ENCODE assay signal across 8 cellular contexts in the genomic region with DNA sequence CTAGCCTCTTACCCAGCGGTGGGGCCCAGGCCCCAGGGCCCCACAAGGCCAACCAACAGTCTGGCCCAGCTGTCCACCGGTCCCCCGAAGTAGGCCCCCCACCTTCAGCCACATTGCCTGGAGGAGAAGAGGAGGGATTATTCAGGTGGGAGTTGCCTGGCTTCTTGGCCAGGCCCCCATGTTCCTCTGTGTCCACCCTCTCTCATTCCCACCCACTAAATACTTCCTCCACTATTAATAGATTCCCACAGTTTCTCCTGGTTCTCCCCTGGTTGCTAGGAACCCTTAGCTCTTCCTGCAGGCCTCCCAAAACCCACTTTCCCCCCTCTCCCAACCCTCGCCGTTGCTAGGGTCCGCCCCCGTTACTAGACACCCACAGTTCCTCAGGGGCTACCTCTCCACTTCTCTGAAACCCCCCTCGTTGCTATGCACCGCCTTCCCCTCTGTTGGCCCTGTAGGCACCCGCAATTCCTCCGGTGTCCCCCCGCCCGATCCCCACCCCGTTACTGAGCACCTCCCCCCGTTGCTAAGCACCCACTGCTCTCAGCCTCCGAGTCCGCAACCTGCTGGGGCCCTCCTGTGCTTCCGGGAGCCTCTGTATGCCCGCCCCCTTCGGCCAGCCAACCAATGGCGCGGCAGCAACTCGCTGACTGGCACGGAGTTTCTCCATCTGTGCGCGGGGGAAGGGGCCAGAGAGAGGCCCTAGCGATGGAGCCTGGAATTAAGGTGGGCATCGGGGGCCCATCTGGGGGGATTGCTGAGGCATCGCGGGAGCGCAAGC. TPM values are rescaled to one million over a fixed set of nuclear protein-coding genes. Genes with fewer than 3 reads are reported as not detected.
A peak's percentile ranks its signal among the peaks of the same experiment; 100 is the strongest.
DNase-seq lines count a peak whose midpoint lies in the region; TF ChIP-seq lines count a peak whose summit lies in the region.

No MANE protein-coding gene starts in this region.

- H3K36me3 ChIP-seq in osteoblast (ENCODE audit: insufficient read depth, low read length), result peaks cover 11% of the 10 kb centered on the region

- no peaks in the 10 kb centered on the region for H3K36me3 Mint-ChIP-seq in activated naive CD8-positive, alpha-beta T cell
- H3K36me3 Mint-ChIP-seq in glutamatergic neuron (ENCODE audit: unreplicated experiment), result peaks cover 5% of the 10 kb centered on the region

- H3K4me3 Mint-ChIP-seq in activated naive CD8-positive, alpha-beta T cell, result peak overlapping the region; percentile 87
- peak overlapping the region; percentile 94 for H3K4me3 Mint-ChIP-seq in glutamatergic neuron (ENCODE audit: unreplicated experiment)

- H3K4me1 ChIP-seq in osteoblast (ENCODE audit: insufficient read depth, low read length), result peaks cover 33% of the 10 kb centered on the region

- H3K9me3 Mint-ChIP-seq in activated naive CD8-positive, alpha-beta T cell (ENCODE audit: low read depth), result no peaks in the 10 kb centered on the region
- peaks cover 14% of the 10 kb centered on the region for H3K9me3 Mint-ChIP-seq in glutamatergic neuron (ENCODE audit: unreplicated experiment)

- peak; percentile 93 for DNase-seq in GDM1 (lab: John Stamatoyannopoulos, UW)
- peak; percentile 77 for DNase-seq in HFF-Myc (ENCODE audit: extremely low read depth, low read depth)
- DNase-seq in NCI-H1092 (lab: John Stamatoyannopoulos, UW), result peak; percentile 87
- DNase-seq in SKM-1 (lab: John Stamatoyannopoulos, UW; ENCODE audit: unreplicated experiment), result peak; percentile 75
- peak; percentile 95 for DNase-seq in glutamatergic neuron
- DNase-seq in osteoblast (ENCODE audit: insufficient read length, low spot score, missing footprints), result peak; percentile 98

- no peaks in the 10 kb centered on the region for H3K27me3 ChIP-seq in osteoblast (ENCODE audit: insufficient read depth, low read length)

- peaks cover 49% of the 10 kb centered on the region for H3K4me1 Mint-ChIP-seq in activated naive CD8-positive, alpha-beta T cell (ENCODE audit: low read depth)
- peaks cover 18% of the 10 kb centered on the region for H3K4me1 Mint-ChIP-seq in glutamatergic neuron (ENCODE audit: low read depth, unreplicated experiment)

- no peak for TF ChIP-seq CTCF in HFF-Myc (IDR thresholded peaks at IDR 0.05; ENCODE audit: low read depth, low read length, missing control alignments)
- no peak for TF ChIP-seq CTCF in glutamatergic neuron (IDR thresholded peaks at IDR 0.05; ENCODE audit: partially characterized antibody, unreplicated experiment)
- no peak for TF ChIP-seq CTCF in osteoblast (IDR thresholded peaks at IDR 0.05; ENCODE audit: extremely low read depth, low read depth, low read length)

- H3K4me3 ChIP-seq in HFF-Myc (replicated peaks; ENCODE audit: low read depth, low read length) (peak overlapping the region; percentile 52), osteoblast (ENCODE audit: insufficient read depth, low read length) (peak overlapping the region; percentile 80)

- H3K27ac Mint-ChIP-seq in activated naive CD8-positive, alpha-beta T cell, result peak overlapping the region; percentile 96
- peak overlapping the region; percentile 87 for H3K27ac Mint-ChIP-seq in glutamatergic neuron (ENCODE audit: unreplicated experiment)

- H2AFZ ChIP-seq in osteoblast (ENCODE audit: low read length), result peak overlapping the region; percentile 90

- peaks cover 37% of the 10 kb centered on the region for H3K79me2 ChIP-seq in osteoblast (ENCODE audit: insufficient read depth, low read length)

- H4K20me1 ChIP-seq in osteoblast (ENCODE audit: insufficient read depth, low read length), result peaks cover 4% of the 10 kb centered on the region

- H3K27me3 Mint-ChIP-seq in activated naive CD8-positive, alpha-beta T cell, result no peaks in the 10 kb centered on the region
- peaks cover 12% of the 10 kb centered on the region for H3K27me3 Mint-ChIP-seq in glutamatergic neuron (ENCODE audit: unreplicated experiment)

- H3K4me2 ChIP-seq in osteoblast (ENCODE audit: insufficient read depth, low read length), result peak overlapping the region; percentile 77

- H3K9me3 ChIP-seq in osteoblast (ENCODE audit: low read depth, low read length), result no peaks in the 10 kb centered on the region

- H3K27ac ChIP-seq in osteoblast (ENCODE audit: low read depth, low read length) (peak overlapping the region; percentile 100), temporal lobe (ENCODE audit: low read depth, low read length) (peak overlapping the region; percentile 95)

RNA-seq across cellular contexts. Expression of a gene that starts 2.0 kb away (rescaled TPM):
- total RNA-seq in glutamatergic neuron (ENCODE audit: unreplicated experiment) (49.9 TPM), osteoblast (32.9 and 34.2 TPM in 2 replicates), temporal lobe (28.8 TPM)

RNA-seq across cellular contexts. Expression of a gene that starts 2.2 kb away (rescaled TPM):
- 13.8 TPM for total RNA-seq in glutamatergic neuron (ENCODE audit: unreplicated experiment)
- total RNA-seq in osteoblast, result 9.8 and 10.0 TPM in 2 replicates
- total RNA-seq in temporal lobe, result 7.4 TPM

RNA-seq across cellular contexts. Expression of a gene that starts 24.3 kb away (rescaled TPM):
- total RNA-seq in glutamatergic neuron (ENCODE audit: unreplicated experiment), result 250 TPM
- total RNA-seq in osteoblast, result 26.8 and 27.7 TPM in 2 replicates
- total RNA-seq in temporal lobe, result 31.2 TPM

RNA-seq across cellular contexts. Expression of a gene that starts 35.6 kb away (rescaled TPM):
- total RNA-seq in glutamatergic neuron (ENCODE audit: unreplicated experiment) (20.7 TPM), osteoblast (1.1 and 1.5 TPM in 2 replicates), temporal lobe (0.74 TPM)

RNA-seq across cellular contexts. Expression of a gene that starts 36.3 kb away (rescaled TPM):
- total RNA-seq in glutamatergic neuron (ENCODE audit: unreplicated experiment) (70.3 TPM), osteoblast (20.6 and 32.1 TPM in 2 replicates), temporal lobe (11.3 TPM)

Comparison
In these comparisons a context has a peak if more than half of its experiments do, and no peak if none do; other contexts are left out.
1. Peak in every context shown above with its lines: DNase-seq, H3K4me3 ChIP-seq and H3K27ac ChIP-seq.